ENCODE assay signal across 1 cellular context in genomic region chr6:26316291-26316690, GRCh38.
TF ChIP-seq lines count a peak whose summit lies in the region.

No MANE protein-coding gene starts in this region.

TF ChIP-seq in HepG2, 621 proteins besides CTCF, POLR2A, EP300 and RAD21 (continued from another document):
- TF ChIP-seq, protein P1, sequence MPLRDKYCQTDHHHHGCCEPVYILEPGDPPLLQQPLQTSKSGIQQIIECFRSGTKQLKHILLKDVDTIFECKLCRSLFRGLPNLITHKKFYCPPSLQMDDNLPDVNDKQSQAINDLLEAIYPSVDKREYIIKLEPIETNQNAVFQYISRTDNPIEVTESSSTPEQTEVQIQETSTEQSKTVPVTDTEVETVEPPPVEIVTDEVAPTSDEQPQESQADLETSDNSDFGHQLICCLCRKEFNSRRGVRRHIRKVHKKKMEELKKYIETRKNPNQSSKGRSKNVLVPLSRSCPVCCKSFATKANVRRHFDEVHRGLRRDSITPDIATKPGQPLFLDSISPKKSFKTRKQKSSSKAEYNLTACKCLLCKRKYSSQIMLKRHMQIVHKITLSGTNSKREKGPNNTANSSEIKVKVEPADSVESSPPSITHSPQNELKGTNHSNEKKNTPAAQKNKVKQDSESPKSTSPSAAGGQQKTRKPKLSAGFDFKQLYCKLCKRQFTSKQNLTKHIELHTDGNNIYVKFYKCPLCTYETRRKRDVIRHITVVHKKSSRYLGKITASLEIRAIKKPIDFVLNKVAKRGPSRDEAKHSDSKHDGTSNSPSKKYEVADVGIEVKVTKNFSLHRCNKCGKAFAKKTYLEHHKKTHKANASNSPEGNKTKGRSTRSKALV (CRISPR knock-in tag; IDR thresholded peaks at IDR 0.05), result 0 out of 2 replicates have a peak, but pooled peaks have one; percentile 39
- TF ChIP-seq CBX2 (IDR thresholded peaks at IDR 0.05; ENCODE audit: low read depth, low read length), result no peak
- TF ChIP-seq CBX2 (CRISPR knock-in tag; IDR thresholded peaks at IDR 0.05; ENCODE audit: low read depth), result no peak
- TF ChIP-seq, protein P2, sequence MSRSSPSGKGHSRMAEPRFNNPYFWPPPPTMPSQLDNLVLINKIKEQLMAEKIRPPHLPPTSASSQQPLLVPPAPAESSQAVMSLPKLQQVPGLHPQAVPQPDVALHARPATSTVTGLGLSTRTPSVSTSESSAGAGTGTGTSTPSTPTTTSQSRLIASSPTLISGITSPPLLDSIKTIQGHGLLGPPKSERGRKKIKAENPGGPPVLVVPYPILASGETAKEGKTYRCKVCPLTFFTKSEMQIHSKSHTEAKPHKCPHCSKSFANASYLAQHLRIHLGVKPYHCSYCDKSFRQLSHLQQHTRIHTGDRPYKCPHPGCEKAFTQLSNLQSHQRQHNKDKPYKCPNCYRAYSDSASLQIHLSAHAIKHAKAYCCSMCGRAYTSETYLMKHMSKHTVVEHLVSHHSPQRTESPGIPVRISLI (CRISPR knock-in tag; IDR thresholded peaks at IDR 0.05; ENCODE audit: borderline replicate concordance), result peak; percentile 89
- 0 out of 2 replicates have a peak, but pooled peaks have one; percentile 25 for TF ChIP-seq KMT2B (CRISPR knock-in tag; IDR thresholded peaks at IDR 0.05)
- no peak for TF ChIP-seq JDP2 (CRISPR knock-in tag; IDR thresholded peaks at IDR 0.05; ENCODE audit: borderline replicate concordance)
- TF ChIP-seq ISL2 (CRISPR knock-in tag; IDR thresholded peaks at IDR 0.05), result 0 out of 2 replicates have a peak, but pooled peaks have one; percentile 44
- 0 out of 2 replicates have a peak, but pooled peaks have one; percentile 25 for TF ChIP-seq HDAC1 (CRISPR knock-in tag; IDR thresholded peaks at IDR 0.05)
- TF ChIP-seq MIXL1 (CRISPR knock-in tag; IDR thresholded peaks at IDR 0.05), result 0 out of 2 replicates have a peak, but pooled peaks have one; percentile 21
